Comparison of ENCODE assay signal across 8 cellular contexts in the genomic region with DNA sequence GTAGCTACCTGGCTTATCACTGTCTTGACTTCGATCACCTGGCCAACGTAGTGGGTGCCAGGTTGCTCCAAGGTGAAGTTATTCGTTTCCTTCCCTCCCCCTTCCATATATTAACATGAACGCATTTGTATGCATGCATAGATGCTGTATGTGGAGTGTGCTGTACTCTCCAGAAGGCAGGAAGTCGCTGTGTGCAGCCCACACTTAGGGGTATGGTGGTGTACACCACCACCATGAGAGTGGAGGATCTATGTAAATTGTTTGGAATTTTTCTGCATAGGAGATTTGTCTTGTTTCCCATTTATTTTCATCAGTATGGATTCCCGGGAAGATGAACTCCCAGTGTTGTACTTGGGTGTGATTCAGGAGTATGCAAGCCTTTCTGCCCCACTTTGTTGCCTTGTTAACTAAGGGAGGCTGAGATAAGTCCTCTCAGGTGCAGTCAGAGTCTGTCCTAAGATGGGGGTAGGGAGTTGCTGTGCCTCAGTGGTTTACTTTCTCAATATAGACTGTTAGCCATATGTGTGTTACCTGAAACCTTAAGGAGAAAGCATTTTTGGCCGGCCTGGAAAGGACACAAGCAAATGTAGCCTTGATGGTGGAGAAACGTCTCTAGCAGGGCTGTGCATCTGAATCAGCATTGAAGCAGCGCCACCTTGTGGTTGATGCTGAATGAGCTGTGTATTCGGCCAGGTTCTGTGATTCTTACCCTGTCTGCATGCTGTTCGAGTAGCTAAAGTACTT.
DNase-seq lines count a peak whose midpoint lies in the region; ATAC-seq and TF ChIP-seq lines count a peak whose summit lies in the region.

No MANE protein-coding gene starts in this region.

- H3K4me1 ChIP-seq in testis, result no peaks in the 10 kb centered on the region

- DNase-seq in DMS79 treated with DMSO at 0.1 percent for 48 hours (lab: John Stamatoyannopoulos, UW) (peak; percentile 85), RKO (ENCODE audit: low spot score) (peak; percentile 71), fibroblast of the conjunctiva (ENCODE audit: low read depth) (peak; percentile 74), non-pigmented ciliary epithelial cell (ENCODE audit: low read depth) (peak; percentile 60), testis (peak; percentile 96)
- DNase-seq in activated T-cell treated with anti-CD3 and anti-CD28 coated beads, Interleukin-2, amount 50 U/mL, for 48 hours, result peak; percentile 85 to 86

- TF ChIP-seq CTCF in testis (IDR thresholded peaks at IDR 0.05), result peak; percentile 92 to 95 (median 93)

- no peaks in the 10 kb centered on the region for H3K9me3 ChIP-seq in testis

- H3K27ac ChIP-seq in testis, result no peak overlapping the region

- no peak for TF ChIP-seq POLR2A in testis (IDR thresholded peaks at IDR 0.05)

- 46 to 48% methylated on average over 11 of the region's 11 CpGs for WGBS in testis, 2 donors

- H3K36me3 ChIP-seq in testis (ENCODE audit: low read depth, missing control alignments), result no peaks in the 10 kb centered on the region

- TF ChIP-seq EP300 in Ishikawa (IDR thresholded peaks at IDR 0.05; ENCODE audit: borderline replicate concordance), result no peak

- H3K4me3 ChIP-seq in testis, result no peak overlapping the region

- peak; percentile 98 for TF ChIP-seq RAD21 in Ishikawa (IDR thresholded peaks at IDR 0.05; ENCODE audit: low read depth)

- no peaks in the 10 kb centered on the region for H3K27me3 ChIP-seq in testis

- ATAC-seq in GM21528 (IDR thresholded peaks at IDR 0.05; ENCODE audit: low FRiP score, unreplicated experiment), result peak; percentile 87

- intact Hi-C loops in testis (cut with DNase I; ENCODE audit: low total_unique reads), result no loop called here

TF ChIP-seq in Ishikawa, 13 proteins besides CTCF, POLR2A, EP300 and RAD21:
- TF ChIP-seq FOXM1 (IDR thresholded peaks at IDR 0.05; ENCODE audit: borderline replicate concordance, low read depth) (no peak), REST (IDR thresholded peaks at IDR 0.05; ENCODE audit: low read depth) (no peak), TCF12 (IDR thresholded peaks at IDR 0.05; ENCODE audit: low read depth) (no peak), ZBTB7A (IDR thresholded peaks at IDR 0.05; ENCODE audit: low read depth) (no peak), EGR1 (IDR thresholded peaks at IDR 0.05) (no peak), CEBPB (IDR thresholded peaks at IDR 0.05) (no peak), TAF1 (IDR thresholded peaks at IDR 0.05; ENCODE audit: low read depth) (no peak), USF1 (IDR thresholded peaks at IDR 0.05) (no peak), NFIC (IDR thresholded peaks at IDR 0.05) (no peak), CREB1 (IDR thresholded peaks at IDR 0.05; ENCODE audit: low read depth) (no peak), YY1 (IDR thresholded peaks at IDR 0.05; ENCODE audit: low read depth) (no peak), TEAD4 (IDR thresholded peaks at IDR 0.05) (no peak)
- TF ChIP-seq, protein P1, sequence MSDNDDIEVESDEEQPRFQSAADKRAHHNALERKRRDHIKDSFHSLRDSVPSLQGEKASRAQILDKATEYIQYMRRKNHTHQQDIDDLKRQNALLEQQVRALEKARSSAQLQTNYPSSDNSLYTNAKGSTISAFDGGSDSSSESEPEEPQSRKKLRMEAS (IDR thresholded peaks at IDR 0.05), result no peak
TF ChIP-seq in Ishikawa: peak in this region for 0.
